Comparison of ENCODE assay signal across 17 cellular contexts in genomic region chr5:96244696-96245095, GRCh38.
DNase-seq lines count a peak whose midpoint lies in the region; ATAC-seq and TF ChIP-seq lines count a peak whose summit lies in the region.
"Had no signal": no experiment of that assay in that cellular context is flagged by ENCODE, and none has a peak within 500 bp of the region (broad histone marks: within the 10 kb centered on the region; RNA-seq: fewer than 3 reads in every experiment).

No MANE protein-coding gene starts in this region.

- no peak overlapping the region for H3K4me2 ChIP-seq in skeletal muscle satellite cell (ENCODE audit: low read length)
- H3K4me2 ChIP-seq: BLaER1 had no signal

- no peaks in the 10 kb centered on the region for H3K9me3 ChIP-seq in skeletal muscle satellite cell (replicated peaks; ENCODE audit: low read length)
- H3K9me3 ChIP-seq: BLaER1, HAP-1 had no signal

- H3K9ac ChIP-seq in skeletal muscle satellite cell (ENCODE audit: low read depth, low read length): peak overlapping the region; percentile 68
- H3K9ac ChIP-seq: BLaER1 had no signal

- no peaks in the 10 kb centered on the region for H3K36me3 ChIP-seq in skeletal muscle satellite cell (ENCODE audit: insufficient read depth, low read length)
- H3K36me3 ChIP-seq: BLaER1, HAP-1 had no signal

- H3K4me1 ChIP-seq in foreskin keratinocyte: peaks cover 55% of the 10 kb centered on the region
- peaks cover 57% of the 10 kb centered on the region for H3K4me1 ChIP-seq in skeletal muscle satellite cell (ENCODE audit: control insufficient read depth, insufficient read depth, low read length)

- peak overlapping the region; percentile 45 for H3K27ac ChIP-seq in foreskin keratinocyte
- H3K27ac ChIP-seq: BLaER1 had no signal

- DNase-seq in ELR (ENCODE audit: low read depth) (peak; percentile 66), NCI-H69 (lab: John Stamatoyannopoulos, UW) (peak; percentile 29), foreskin keratinocyte (peak in 1 of 2 donors; percentile 47), cerebellar cortex (ENCODE audit: low spot score) (no peak)
- DNase-seq: CD8-positive, alpha-beta memory T cell; MG63; NCI-H1092 treated with DMSO at 0.1 percent for 48 hours; NCI-H1694; NCI-H2107; NCI-H226; NCI-H526 had no signal

- H3K27me3 ChIP-seq in foreskin keratinocyte: no peaks in the 10 kb centered on the region
- no peaks in the 10 kb centered on the region for H3K27me3 ChIP-seq in skeletal muscle satellite cell (ENCODE audit: control insufficient read depth, insufficient read depth, low read length)
- H3K27me3 ChIP-seq: BLaER1, MG63 had no signal

- no peak for ATAC-seq in foreskin keratinocyte
- no peak for ATAC-seq in HG03442 (IDR thresholded peaks at IDR 0.05; ENCODE audit: unreplicated experiment)
- no peak for ATAC-seq in GM21825 (IDR thresholded peaks at IDR 0.05; ENCODE audit: unreplicated experiment)
- ATAC-seq: K562 had no signal

- TF ChIP-seq CTCF in foreskin keratinocyte (conservative IDR thresholded peaks at IDR 0.05): no peak

- H3K4me3 ChIP-seq in skeletal muscle satellite cell (ENCODE audit: low read length): no peak overlapping the region
- H3K4me3 ChIP-seq: BLaER1, HAP-1, K562, MG63 had no signal
